In the genomic region with DNA sequence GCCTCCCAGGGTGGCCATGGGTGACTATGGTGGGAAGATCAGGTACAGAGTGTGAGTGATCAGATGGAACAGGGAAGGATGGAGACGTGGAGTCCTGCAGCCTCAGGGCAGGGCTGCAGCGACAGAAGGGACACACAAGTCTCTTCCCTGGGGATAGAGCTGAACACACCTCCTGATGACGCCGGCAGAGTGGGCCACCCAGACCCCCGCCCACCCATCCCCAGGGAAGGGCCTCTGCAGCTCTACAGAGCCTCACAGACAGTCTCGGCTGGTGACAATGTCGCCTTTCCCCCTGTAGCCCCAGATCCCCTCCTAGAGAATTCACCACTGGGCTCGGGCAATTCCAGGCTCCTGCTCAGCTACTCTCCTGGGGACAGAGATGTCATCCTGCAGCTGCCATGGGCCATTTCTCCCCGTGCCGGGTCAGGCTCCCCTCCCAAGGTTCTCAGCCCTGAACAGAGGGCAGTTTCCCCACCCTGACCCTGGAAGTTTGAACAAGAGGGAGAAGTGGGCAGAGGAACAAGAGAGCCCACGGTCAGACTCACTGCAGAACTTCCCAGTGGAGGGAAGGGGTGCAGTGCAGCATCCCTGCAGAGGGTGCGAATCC, we compare ENCODE assay signal across 1 cellular context.
TF ChIP-seq lines count a peak whose summit lies in the region.

No MANE protein-coding gene starts in this region.

TF ChIP-seq in IMR-90, 13 proteins besides CTCF, POLR2A, EP300 and RAD21 (continued from another document):
- TF ChIP-seq ELK1 (IDR thresholded peaks at IDR 0.05; ENCODE audit: borderline replicate concordance, low read depth, low read length) (no peak), BHLHE40 (IDR thresholded peaks at IDR 0.05; ENCODE audit: low read depth, low read length) (no peak), RCOR1 (IDR thresholded peaks at IDR 0.05; ENCODE audit: insufficient replicate concordance, low read length) (no peak), MAFK (IDR thresholded peaks at IDR 0.05; ENCODE audit: low read depth, low read length) (no peak), FOS (IDR thresholded peaks at IDR 0.05; ENCODE audit: low read depth, low read length) (no peak), USF2 (IDR thresholded peaks at IDR 0.05; ENCODE audit: low read depth, low read length) (no peak), CHD1 (IDR thresholded peaks at IDR 0.05; ENCODE audit: low read depth, low read length) (no peak), NFE2L2 (IDR thresholded peaks at IDR 0.05; ENCODE audit: low read depth, low read length) (no peak)
